ENCODE assay signal across 1 cellular context in the genomic region with DNA sequence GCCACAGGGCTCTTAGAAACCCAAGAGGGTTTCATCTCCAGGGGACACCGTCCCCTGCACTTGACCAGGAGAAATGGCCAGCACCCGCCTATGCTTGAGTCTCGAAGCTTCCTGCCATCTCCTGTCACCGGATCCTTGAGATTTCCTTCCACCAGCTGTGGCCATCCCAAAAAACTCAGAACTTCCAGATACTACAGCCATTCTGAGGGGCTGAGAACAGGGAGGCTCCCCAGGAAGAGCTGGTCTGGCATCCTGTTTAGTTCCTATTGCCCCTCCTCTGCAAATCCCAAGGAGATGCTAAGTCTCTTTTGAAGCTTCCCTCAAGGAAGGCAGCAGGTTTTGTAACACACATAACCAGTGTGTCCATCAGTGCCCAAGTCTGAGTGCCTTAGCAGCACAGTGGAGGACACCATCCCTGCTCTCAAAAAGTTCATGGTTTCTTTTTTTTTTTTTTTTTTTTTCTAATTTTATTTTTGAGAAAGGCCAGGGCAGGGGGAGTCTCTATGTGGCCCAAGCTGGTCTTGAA.
TF ChIP-seq lines count a peak whose summit lies in the region.

No MANE protein-coding gene starts in this region.

TF ChIP-seq in HEK293T, 16 proteins besides CTCF, POLR2A, EP300 and RAD21:
- TF ChIP-seq ARNT (IDR thresholded peaks at IDR 0.05) (no peak), L3MBTL2 (conservative IDR thresholded peaks at IDR 0.05) (no peak), ELF4 (IDR thresholded peaks at IDR 0.05) (no peak), SUZ12 (IDR thresholded peaks at IDR 0.05) (no peak), BHLHE40 (IDR thresholded peaks at IDR 0.05; ENCODE audit: borderline replicate concordance) (no peak)
